ENCODE assay signal across 27 cellular contexts in the genomic region with DNA sequence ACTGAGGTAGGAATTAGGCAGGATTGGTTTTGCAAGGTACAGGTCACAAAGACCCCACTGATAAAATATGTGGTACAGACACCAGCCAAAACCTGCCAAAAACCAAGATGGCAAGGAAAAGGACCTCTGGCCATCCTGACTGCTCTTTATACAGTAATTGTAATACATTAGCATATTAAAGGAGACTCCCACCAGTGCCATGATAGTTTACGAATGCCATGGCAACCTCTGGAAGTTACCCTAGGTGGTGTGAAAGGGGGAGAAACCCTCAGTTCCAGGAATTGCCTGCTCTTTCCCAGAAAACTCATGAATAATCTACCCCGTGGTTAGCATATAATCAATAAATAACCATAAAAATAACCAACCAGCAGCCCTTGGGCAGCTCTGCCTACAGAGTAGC.
"Had no signal": no experiment of that assay in that cellular context is flagged by ENCODE, and none has a peak within 500 bp of the region (broad histone marks: within the 10 kb centered on the region; RNA-seq: fewer than 3 reads in every experiment).

No MANE protein-coding gene starts in this region.

- ATAC-seq: left colon; left lung; mucosa of descending colon; naive thymus-derived CD4-positive, alpha-beta T cell; natural killer cell treated with Interleukin-12 subunit alpha and Interleukin-12 subunit beta and Interleukin-15 and Interleukin-18, amount 100 ng/mL, for 72 hours; pancreas; psoas muscle; right lobe of liver; stimulated activated memory B cell treated with anti-CD40 and anti-IgM and Interleukin-4, amounts not matched to agents 10 μg/mL and 1 μg/mL and 100 μg/mL, for 72 hours; stimulated activated naive CD8-positive, alpha-beta T cell treated with anti-CD3 and anti-CD28 coated beads, Interleukin-15, amount 100 ng/mL, for 72 hours had no signal

- H3K4me3 ChIP-seq: hepatocyte, left lung, lung, mucosa of descending colon, pancreas, psoas muscle, right atrium auricular region, right lobe of liver, smooth muscle cell, tibial nerve, uterus had no signal

- H3K36me3 ChIP-seq: left lung, pancreas, right atrium auricular region, right lobe of liver, tibial nerve, uterus had no signal

- H3K27me3 Mint-ChIP-seq: natural killer cell treated with Interleukin-12 subunit alpha and Interleukin-12 subunit beta and Interleukin-15 and Interleukin-18, amount 100 ng/mL, for 72 hours; stimulated activated memory B cell treated with anti-CD40 and anti-IgM and Interleukin-4, amounts not matched to agents 10 μg/mL and 1 μg/mL and 100 μg/mL, for 72 hours; stimulated activated naive CD8-positive, alpha-beta T cell treated with anti-CD3 and anti-CD28 coated beads, Interleukin-15, amount 100 ng/mL, for 72 hours; type B pancreatic cell had no signal

- H3K27me3 ChIP-seq: hepatocyte, left lung, pancreas, right atrium auricular region, right lobe of liver, tibial nerve, uterus had no signal

- H3K4me3 Mint-ChIP-seq: mesothelial cell of epicardium; naive thymus-derived CD4-positive, alpha-beta T cell; natural killer cell treated with Interleukin-12 subunit alpha and Interleukin-12 subunit beta and Interleukin-15 and Interleukin-18, amount 100 ng/mL, for 72 hours; stimulated activated memory B cell treated with anti-CD40 and anti-IgM and Interleukin-4, amounts not matched to agents 10 μg/mL and 1 μg/mL and 100 μg/mL, for 72 hours; stimulated activated naive CD8-positive, alpha-beta T cell treated with anti-CD3 and anti-CD28 coated beads, Interleukin-15, amount 100 ng/mL, for 72 hours; type B pancreatic cell had no signal

- H3K27ac ChIP-seq: hepatocyte, left lung, pancreas, psoas muscle, right atrium auricular region, right lobe of liver, tibial nerve, uterus had no signal

- H3K9me3 Mint-ChIP-seq: stimulated activated memory B cell treated with anti-CD40 and anti-IgM and Interleukin-4, amounts not matched to agents 10 μg/mL and 1 μg/mL and 100 μg/mL, for 72 hours; stimulated activated naive CD8-positive, alpha-beta T cell treated with anti-CD3 and anti-CD28 coated beads, Interleukin-15, amount 100 ng/mL, for 72 hours; type B pancreatic cell had no signal

- H3K4me1 ChIP-seq: left lung, pancreas, psoas muscle, right atrium auricular region, right lobe of liver, tibial nerve, uterus had no signal

- H3K4me1 Mint-ChIP-seq: mesothelial cell of epicardium; naive thymus-derived CD4-positive, alpha-beta T cell; stimulated activated memory B cell treated with anti-CD40 and anti-IgM and Interleukin-4, amounts not matched to agents 10 μg/mL and 1 μg/mL and 100 μg/mL, for 72 hours; stimulated activated naive CD8-positive, alpha-beta T cell treated with anti-CD3 and anti-CD28 coated beads, Interleukin-15, amount 100 ng/mL, for 72 hours had no signal

- H3K36me3 Mint-ChIP-seq: mesothelial cell of epicardium; naive thymus-derived CD4-positive, alpha-beta T cell; natural killer cell treated with Interleukin-12 subunit alpha and Interleukin-12 subunit beta and Interleukin-15 and Interleukin-18, amount 100 ng/mL, for 72 hours; stimulated activated memory B cell treated with anti-CD40 and anti-IgM and Interleukin-4, amounts not matched to agents 10 μg/mL and 1 μg/mL and 100 μg/mL, for 72 hours; type B pancreatic cell had no signal

- DNase-seq: kidney glomerular epithelial cell; left colon; left lung; mesendoderm; mucosa of descending colon; naive thymus-derived CD4-positive, alpha-beta T cell; nucleus accumbens; pancreas; psoas muscle; right lobe of liver; stimulated activated CD4-positive, alpha-beta T cell treated with anti-CD3 and anti-CD28 coated beads, Interleukin-1b, Interleukin-23, amount 100 ng/mL, for 48 hours; stimulated activated CD4-positive, alpha-beta T cell treated with anti-CD3 and anti-CD28 coated beads, Interleukin-2, amount 100 ng/mL, for 48 hours; stimulated activated CD4-positive, alpha-beta T cell treated with anti-CD3 and anti-CD28 coated beads, Interleukin-4, amount 100 ng/mL, for 4 hours; stimulated activated CD8-positive, alpha-beta memory T cell treated with anti-CD3 and anti-CD28 coated beads, Interleukin-4, amount 100 ng/mL, for 48 hours; stimulated activated naive CD4-positive, alpha-beta T cell treated with Interleukin-2 at 50 U/mL for 16 hours; stimulated activated naive CD8-positive, alpha-beta T cell treated with anti-CD3 and anti-CD28 coated beads, Interleukin-15, amount 100 ng/mL, for 72 hours; substantia nigra; uterus had no signal

- H3K9me3 ChIP-seq: left lung, mucosa of descending colon, pancreas, psoas muscle, right atrium auricular region, right lobe of liver, tibial nerve, uterus had no signal

- H3K27ac Mint-ChIP-seq: mesothelial cell of epicardium; naive thymus-derived CD4-positive, alpha-beta T cell; natural killer cell treated with Interleukin-12 subunit alpha and Interleukin-12 subunit beta and Interleukin-15 and Interleukin-18, amount 100 ng/mL, for 72 hours; stimulated activated memory B cell treated with anti-CD40 and anti-IgM and Interleukin-4, amounts not matched to agents 10 μg/mL and 1 μg/mL and 100 μg/mL, for 72 hours; stimulated activated naive CD8-positive, alpha-beta T cell treated with anti-CD3 and anti-CD28 coated beads, Interleukin-15, amount 100 ng/mL, for 72 hours; type B pancreatic cell had no signal

- H3K79me2 ChIP-seq: hepatocyte had no signal

- H3K4me2 ChIP-seq: hepatocyte, smooth muscle cell had no signal

- H2AFZ ChIP-seq: hepatocyte had no signal
